Comparison of ENCODE assay signal across 8 cellular contexts in genomic region chr3:186567072-186567921, GRCh38. TPM values are rescaled to one million over a fixed set of nuclear protein-coding genes. Genes with fewer than 3 reads are reported as not detected.
A peak's percentile ranks its signal among the peaks of the same experiment; 100 is the strongest.
DNase-seq lines count a peak whose midpoint lies in the region; ATAC-seq and TF ChIP-seq lines count a peak whose summit lies in the region.

TSS of gene TBCCD1 (minus strand) at chr3:186567339. CDS start at chr3:186564329, 3,010 bp downstream.

- DNase-seq in NCI-H2171 treated with DMSO at 0.1 percent for 48 hours (lab: John Stamatoyannopoulos, UW) (peak; percentile 85), WERI-Rb-1 (peak; percentile 90), breast epithelium (ENCODE audit: low spot score in 2 of 2) (peak; percentile 88 to 91)

- TF ChIP-seq POLR2A in breast epithelium (IDR thresholded peaks at IDR 0.05): peak; percentile 27

- intact Hi-C loops in breast epithelium (cut with DNase I; ENCODE audit: low total_unique reads): no loop called here

- no peaks in the 10 kb centered on the region for H3K9me3 ChIP-seq in WERI-Rb-1 (ENCODE audit: severe bottlenecking)
- H3K9me3 ChIP-seq in breast epithelium: no peaks in the 10 kb centered on the region
- H3K9me3 ChIP-seq in iPS-18c (ENCODE audit: control insufficient read depth, insufficient read depth, low read length): no peaks in the 10 kb centered on the region
- no peaks in the 10 kb centered on the region for H3K9me3 ChIP-seq in skeletal muscle tissue (ENCODE audit: control insufficient read depth in 3 of 3, low read length in 3 of 3)

- peaks cover 5% of the 10 kb centered on the region; the same call in 1 of the 2 replicates for H3K36me3 ChIP-seq in ACC112 (ENCODE audit: insufficient read depth, low read length)
- peaks cover 4% of the 10 kb centered on the region for H3K36me3 ChIP-seq in WERI-Rb-1
- H3K36me3 ChIP-seq in breast epithelium: no peaks in the 10 kb centered on the region
- H3K36me3 ChIP-seq in skeletal muscle tissue (ENCODE audit: control insufficient read depth in 3 of 3, insufficient read depth in 3 of 3, low read length in 3 of 3): peaks cover 4 to 5% (median 4%) of the 10 kb centered on the region in 3 donors

- ATAC-seq in GM18868 (IDR thresholded peaks at IDR 0.05; ENCODE audit: unreplicated experiment): peak; percentile 40
- peak; percentile 45 for ATAC-seq in HG03103 (IDR thresholded peaks at IDR 0.05; ENCODE audit: low read depth, unreplicated experiment)

- peaks cover 30% of the 10 kb centered on the region for H3K79me2 ChIP-seq in ACC112 (ENCODE audit: control insufficient read depth, insufficient read depth, low read length, unreplicated experiment)

- H2AFZ ChIP-seq in ACC112 (ENCODE audit: low read length, unreplicated experiment): peak within 1 kb of the TSS; percentile 92

- peaks cover 13% of the 10 kb centered on the region for H3K4me1 ChIP-seq in ACC112 (ENCODE audit: control insufficient read depth, insufficient read depth, low read length, unreplicated experiment)
- peaks cover 4 to 5% of the 10 kb centered on the region in 2 donors for H3K4me1 ChIP-seq in breast epithelium
- H3K4me1 ChIP-seq in skeletal muscle tissue (ENCODE audit: control insufficient read depth in 3 of 3, insufficient read depth in 3 of 3, low read length in 3 of 3): peaks cover 23 to 39% (median 27%) of the 10 kb centered on the region in 3 donors

- peak within 1 kb of the TSS; percentile 97 to 98 (median 98) for H3K9ac ChIP-seq in skeletal muscle tissue (ENCODE audit: low read depth in 1 of 3, low read length in 3 of 3)

- H3K27me3 ChIP-seq in ACC112 (ENCODE audit: insufficient read depth, low read length) (no peaks in the 10 kb centered on the region), WERI-Rb-1 (ENCODE audit: insufficient read depth, low read depth, severe bottlenecking) (no peaks in the 10 kb centered on the region), breast epithelium (no peaks in the 10 kb centered on the region), skeletal muscle tissue (ENCODE audit: control insufficient read depth in 3 of 3, insufficient read depth in 3 of 3, low read length in 3 of 3) (no peaks in the 10 kb centered on the region)

- H3K4me3 ChIP-seq in ACC112 (ENCODE audit: low read depth, low read length): peak within 1 kb of the TSS; percentile 97
- peak within 1 kb of the TSS; percentile 89 for H3K4me3 ChIP-seq in WERI-Rb-1 (ENCODE audit: low read depth, low read length)
- peak within 1 kb of the TSS; percentile 86 to 96 (median 88) for H3K4me3 ChIP-seq in breast epithelium
- peak within 1 kb of the TSS; percentile 91 for H3K4me3 ChIP-seq in iPS-18c (ENCODE audit: insufficient read depth, low read depth, low read length)
- H3K4me3 ChIP-seq in skeletal muscle tissue (ENCODE audit: low read length in 3 of 3): peak within 1 kb of the TSS; percentile 93 to 98 (median 96)

- TF ChIP-seq CTCF in WERI-Rb-1 (IDR thresholded peaks at IDR 0.05; ENCODE audit: low read depth, low read length): no peak
- no peak for TF ChIP-seq CTCF in breast epithelium (IDR thresholded peaks at IDR 0.05)

- peak within 1 kb of the TSS; percentile 34; the same call in 1 of the 2 replicates for H3K27ac ChIP-seq in ACC112 (ENCODE audit: low read depth, low read length)
- peak within 1 kb of the TSS; percentile 75 for H3K27ac ChIP-seq in WERI-Rb-1
- peak within 1 kb of the TSS; percentile 87 to 88 for H3K27ac ChIP-seq in breast epithelium
- H3K27ac ChIP-seq in skeletal muscle tissue (ENCODE audit: low read depth, low read length): peak within 1 kb of the TSS; percentile 85

RNA-seq across cellular contexts. Expression of gene TBCCD1, which starts in this region (rescaled TPM):
- total RNA-seq in breast epithelium: 10 to 100 TPM; 15.0 to 19.6 (median 17.4) TPM
- 14.6 TPM for total RNA-seq in skeletal muscle tissue

Comparison
In these comparisons a context has a peak if more than half of its experiments do, and no peak if none do; other contexts are left out.
1. Peak in every context shown above with its lines: DNase-seq, ATAC-seq, H3K4me3 ChIP-seq and H3K27ac ChIP-seq.
2. H3K27ac ChIP-seq: peak in every context shown above with its lines; median percentile 88 in breast epithelium; 85 in skeletal muscle tissue; 75 in WERI-Rb-1; 34 in ACC112.